16 cellular contexts compared by ENCODE assay signal in the genomic region with DNA sequence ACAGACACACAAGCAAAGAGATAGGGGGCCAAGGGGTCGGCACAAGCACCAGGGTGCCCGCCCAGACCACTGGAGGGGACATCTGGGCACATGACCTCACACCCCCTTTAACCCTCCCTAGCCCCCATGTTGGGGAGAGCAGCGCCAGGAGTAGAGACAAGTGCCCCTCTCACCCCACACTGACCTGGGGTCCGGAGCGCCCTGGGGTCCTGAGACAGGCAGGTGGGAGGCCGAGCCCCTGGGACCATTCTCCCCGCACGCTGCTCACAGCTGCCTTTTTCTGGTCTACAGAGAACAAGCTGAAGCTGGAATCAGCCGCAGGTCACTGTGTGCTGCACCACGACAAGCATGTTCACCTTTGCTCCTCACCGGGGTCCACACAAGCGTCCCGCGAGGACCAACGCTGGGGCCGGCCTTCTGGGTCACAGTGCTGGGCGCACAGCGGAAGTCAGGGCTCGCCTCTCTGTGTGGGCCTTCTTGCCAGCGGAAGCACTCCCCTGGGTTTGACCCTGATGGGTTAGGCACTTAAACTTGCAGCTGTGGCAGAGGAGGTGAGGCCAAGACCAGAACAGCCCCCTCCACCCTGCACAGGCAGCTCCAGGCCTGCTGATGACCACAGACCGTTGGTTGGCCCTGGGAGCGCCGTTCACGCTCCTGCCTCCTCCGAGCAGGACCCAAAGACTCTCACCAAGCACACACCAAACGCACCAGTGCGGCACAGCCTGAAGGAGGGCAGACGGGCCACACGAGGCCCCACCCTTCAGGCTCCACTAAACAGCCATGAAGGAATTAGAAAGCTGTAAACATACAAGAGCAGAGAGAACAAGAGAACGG.
DNase-seq lines count a peak whose midpoint lies in the region; ATAC-seq and TF ChIP-seq lines count a peak whose summit lies in the region.
"Had no signal": no experiment of that assay in that cellular context is flagged by ENCODE, and none has a peak within 500 bp of the region (broad histone marks: within the 10 kb centered on the region; RNA-seq: fewer than 3 reads in every experiment).

No MANE protein-coding gene starts in this region.

- DNase-seq in ELF-1 (ENCODE audit: low read depth, low spot score) = peak; percentile 61
- peak; percentile 75 for DNase-seq in esophagus muscularis mucosa (ENCODE audit: extremely low spot score)
- no peak for DNase-seq in neural progenitor cell (ENCODE audit: low spot score)
- no peak for DNase-seq in stimulated activated CD4-positive, alpha-beta T cell treated with anti-CD3 and anti-CD28 coated beads, Interleukin-2, amount 100 ng/mL, for 24 hours
- no peak for DNase-seq in NCI-H146 (lab: John Stamatoyannopoulos, UW)
- DNase-seq in AG20443 (ENCODE audit: low spot score) = no peak
- no peak for DNase-seq in lower lobe of right lung
- DNase-seq: ACHN, HCEC 1CT, MG63, NCI-H1092 treated with DMSO at 0.1 percent for 48 hours, NCI-H187 treated with DMSO at 0.1 percent for 48 hours, SHP77 had no signal

- H3K9me3 ChIP-seq in BLaER1 (no peaks in the 10 kb centered on the region), esophagus muscularis mucosa (no peaks in the 10 kb centered on the region), neural progenitor cell (ENCODE audit: low read depth) (no peaks in the 10 kb centered on the region), lower lobe of right lung (no peaks in the 10 kb centered on the region)
- H3K9me3 ChIP-seq: BE2C, MG63, Peyer's patch had no signal

- ATAC-seq in lower lobe of right lung = no peak

- H3K27me3 ChIP-seq in BLaER1 (peaks cover 62% of the 10 kb centered on the region), esophagus muscularis mucosa (peaks cover 0 to 38% (median 0%) of the 10 kb centered on the region in 4 donors), neural progenitor cell (no peaks in the 10 kb centered on the region), lower lobe of right lung (ENCODE audit: low read depth) (peaks cover 13% of the 10 kb centered on the region)
- H3K27me3 ChIP-seq: BE2C, MG63, Peyer's patch had no signal

- H3F3A ChIP-seq in neural progenitor cell (ENCODE audit: low read depth) = no peaks in the 10 kb centered on the region

- H3K4me1 ChIP-seq in BLaER1 (peaks cover 63% of the 10 kb centered on the region), esophagus muscularis mucosa (no peaks in the 10 kb centered on the region), neural progenitor cell (peaks cover 16% of the 10 kb centered on the region), lower lobe of right lung (no peaks in the 10 kb centered on the region)
- H3K4me1 ChIP-seq: Peyer's patch had no signal

- peaks cover 6% of the 10 kb centered on the region for H3K27me3 Mint-ChIP-seq in neural progenitor cell (ENCODE audit: insufficient read depth, low read depth)

- peak overlapping the region; percentile 9 for H3K27ac Mint-ChIP-seq in neural progenitor cell

- H3K4me3 Mint-ChIP-seq in neural progenitor cell = no peak overlapping the region

- H3K27ac ChIP-seq in BLaER1 = no peak overlapping the region
- H3K27ac ChIP-seq in esophagus muscularis mucosa (replicated peaks in 1 of 4) = no peak overlapping the region
- H3K27ac ChIP-seq in neural progenitor cell = no peak overlapping the region
- H3K27ac ChIP-seq in lower lobe of right lung = no peak overlapping the region
- H3K27ac ChIP-seq: Peyer's patch had no signal

- no peaks in the 10 kb centered on the region for H3K79me2 ChIP-seq in neural progenitor cell (ENCODE audit: low read depth)

- H3K4me1 Mint-ChIP-seq in neural progenitor cell = peaks cover 37% of the 10 kb centered on the region

- H4K20me1 ChIP-seq in BLaER1 = peaks cover 60% of the 10 kb centered on the region
- no peaks in the 10 kb centered on the region for H4K20me1 ChIP-seq in neural progenitor cell (ENCODE audit: low read depth)

- TF ChIP-seq EP300 in esophagus muscularis mucosa (IDR thresholded peaks at IDR 0.05) = no peak

- H3K36me3 Mint-ChIP-seq in neural progenitor cell = no peaks in the 10 kb centered on the region

- peaks cover 3% of the 10 kb centered on the region for H3K9me3 Mint-ChIP-seq in neural progenitor cell

- H3K4me3 ChIP-seq in BLaER1 = no peak overlapping the region
- H3K4me3 ChIP-seq in esophagus muscularis mucosa = no peak overlapping the region
- no peak overlapping the region for H3K4me3 ChIP-seq in neural progenitor cell
- H3K4me3 ChIP-seq in lower lobe of right lung = no peak overlapping the region
- H3K4me3 ChIP-seq: MG63, Peyer's patch had no signal

- H3K9ac ChIP-seq in BLaER1 = no peak overlapping the region
- no peak overlapping the region for H3K9ac ChIP-seq in neural progenitor cell

- H3K4me2 ChIP-seq in BLaER1 (peak overlapping the region; percentile 84), neural progenitor cell (no peak overlapping the region)

- H3K36me3 ChIP-seq in BLaER1 = no peaks in the 10 kb centered on the region
- H3K36me3 ChIP-seq in esophagus muscularis mucosa = no peaks in the 10 kb centered on the region
- no peaks in the 10 kb centered on the region for H3K36me3 ChIP-seq in neural progenitor cell
- no peaks in the 10 kb centered on the region for H3K36me3 ChIP-seq in lower lobe of right lung
- H3K36me3 ChIP-seq: BE2C, MG63, Peyer's patch had no signal

- TF ChIP-seq POLR2A in esophagus muscularis mucosa (IDR thresholded peaks at IDR 0.05; ENCODE audit: low read depth) = no peak

- no peak overlapping the region for H2AFZ ChIP-seq in neural progenitor cell (replicated peaks)

- 93% methylated on average over 27 of the region's 30 CpGs for WGBS in esophagus muscularis mucosa

- intact Hi-C loops in esophagus muscularis mucosa (cut with DNase I) (no loop called here), lower lobe of right lung (cut with DNase I) (no loop called here)

- no peak for TF ChIP-seq CTCF in esophagus muscularis mucosa (IDR thresholded peaks at IDR 0.05)
- TF ChIP-seq CTCF in neural progenitor cell (IDR thresholded peaks at IDR 0.05) = no peak
- TF ChIP-seq CTCF in lower lobe of right lung (IDR thresholded peaks at IDR 0.05) = no peak

Comparison
In these comparisons a context has a peak if more than half of its experiments do, and no peak if none do; other contexts are left out.
1. DNase-seq: peak in ELF-1 (single experiment) and esophagus muscularis mucosa (single experiment); none in neural progenitor cell (single experiment), stimulated activated CD4-positive, alpha-beta T cell treated with anti-CD3 and anti-CD28 coated beads, Interleukin-2, amount 100 ng/mL, for 24 hours (0 of 2), NCI-H146 (single experiment), AG20443 (single experiment) and lower lobe of right lung (single experiment).